Comparison of ENCODE assay signal across 11 cellular contexts in the genomic region with DNA sequence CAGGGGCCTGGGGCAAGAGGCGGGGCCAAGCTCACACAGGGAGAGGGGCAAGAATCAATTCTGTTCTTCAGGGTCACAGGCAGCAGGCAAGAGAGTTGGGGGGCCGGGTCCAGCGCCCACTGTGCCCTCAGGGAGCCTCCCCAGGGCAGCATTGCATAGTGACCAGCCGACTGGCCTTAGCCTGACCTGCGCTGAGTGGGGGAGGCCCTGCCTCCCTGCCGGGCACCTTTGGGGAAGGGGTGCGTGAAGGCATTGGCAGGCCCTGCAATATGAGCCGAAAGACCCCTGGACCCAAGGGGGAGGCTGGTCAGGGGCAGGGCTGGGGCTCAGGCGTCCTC.
"Had no signal": no experiment of that assay in that cellular context is flagged by ENCODE, and none has a peak within 500 bp of the region (broad histone marks: within the 10 kb centered on the region; RNA-seq: fewer than 3 reads in every experiment).

No MANE protein-coding gene starts in this region.

- H3K36me3 ChIP-seq: colonic mucosa, upper lobe of right lung had no signal

- H3K9me3 ChIP-seq: colonic mucosa, neutrophil, testis, tibial nerve, upper lobe of right lung, vagina had no signal

- H3K4me3 ChIP-seq: colonic mucosa, hepatocyte, lung, testis, tibial nerve, upper lobe of right lung, vagina had no signal

- H2AFZ ChIP-seq: hepatocyte had no signal

- H3K4me1 ChIP-seq: foreskin keratinocyte, upper lobe of right lung had no signal

- DNase-seq: kidney, midbrain had no signal

- H3K27ac ChIP-seq: colonic mucosa, foreskin keratinocyte, hepatocyte, neutrophil, testis, tibial nerve, upper lobe of right lung, vagina had no signal

- H3K27me3 ChIP-seq: foreskin keratinocyte, hepatocyte, neutrophil, testis, tibial nerve, upper lobe of right lung, vagina had no signal

- H3K4me2 ChIP-seq: hepatocyte had no signal
